ENCODE assay signal across 30 cellular contexts in the genomic region with DNA sequence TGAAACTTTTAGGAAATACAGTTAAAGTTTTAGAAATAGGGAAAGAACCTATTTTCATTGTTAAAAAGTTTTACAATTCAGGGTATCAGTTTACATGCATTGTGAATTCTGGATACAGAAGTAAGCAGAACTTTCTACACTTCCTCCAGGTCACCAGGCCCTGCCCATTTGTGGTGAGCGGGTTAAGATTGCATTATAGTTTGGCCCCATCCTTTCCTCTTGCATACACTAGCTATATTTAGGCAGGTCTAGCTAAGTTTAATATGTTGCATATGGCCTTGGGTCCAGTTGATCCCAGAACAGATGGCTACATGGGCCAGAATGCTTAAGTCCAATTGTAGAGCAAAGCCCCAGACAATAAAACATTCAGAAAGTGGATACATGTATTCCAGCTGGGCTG. TPM values are rescaled to one million over a fixed set of nuclear protein-coding genes. Genes with fewer than 3 reads are reported as not detected.
A peak's percentile ranks its signal among the peaks of the same experiment; 100 is the strongest.
DNase-seq lines count a peak whose midpoint lies in the region; ATAC-seq and TF ChIP-seq lines count a peak whose summit lies in the region.
"Had no signal": no experiment of that assay in that cellular context is flagged by ENCODE, and none has a peak within 500 bp of the region (broad histone marks: within the 10 kb centered on the region; RNA-seq: fewer than 3 reads in every experiment).

No MANE protein-coding gene starts in this region.

- peaks cover 8 to 19% (median 15%) of the 10 kb centered on the region in 7 donors for H3K9me3 Mint-ChIP-seq in CD14-positive monocyte
- H3K9me3 Mint-ChIP-seq: activated B cell treated with CpG ODN at 0.5 μM for 24 hours; natural killer cell treated with Interleukin-12 subunit alpha and Interleukin-12 subunit beta and Interleukin-15 and Interleukin-18, amount 100 ng/mL, for 72 hours had no signal

- intact Hi-C loops in CD14-positive monocyte (cut with micrococcal nuclease): loop anchor here (5.0 kb wide), 2 partner anchors 41 to 54 kb away; no protein-coding TSS in a partner anchor

- peaks cover 0 to 2% (median 0%) of the 10 kb centered on the region in 3 donors for H3K27me3 Mint-ChIP-seq in CD14-positive monocyte (ENCODE audit: low read depth in 3 of 3)
- H3K27me3 Mint-ChIP-seq: activated B cell treated with CpG ODN at 0.5 μM for 24 hours had no signal

- TF ChIP-seq CTCF in CD14-positive monocyte (IDR thresholded peaks at IDR 0.05): no peak

- peak overlapping the region in 6 of 7 donors; percentile 40 to 90 (median 82) for H3K27ac Mint-ChIP-seq in CD14-positive monocyte
- H3K27ac Mint-ChIP-seq: activated B cell treated with CpG ODN at 0.5 μM for 24 hours; brain; natural killer cell treated with Interleukin-12 subunit alpha and Interleukin-12 subunit beta and Interleukin-15 and Interleukin-18, amount 100 ng/mL, for 72 hours had no signal

- peak overlapping the region in 1 of 2 donors; percentile 46 for H3K4me3 Mint-ChIP-seq in CD14-positive monocyte
- H3K4me3 Mint-ChIP-seq: activated B cell treated with CpG ODN at 0.5 μM for 24 hours; brain; natural killer cell treated with Interleukin-12 subunit alpha and Interleukin-12 subunit beta and Interleukin-15 and Interleukin-18, amount 100 ng/mL, for 72 hours had no signal

- H3K36me3 Mint-ChIP-seq in CD14-positive monocyte: peaks cover 0 to 3% of the 10 kb centered on the region in 2 donors

- ATAC-seq in GM18907 (IDR thresholded peaks at IDR 0.05; ENCODE audit: unreplicated experiment) (no peak), HG02970 (IDR thresholded peaks at IDR 0.05; ENCODE audit: low FRiP score, unreplicated experiment) (no peak)
- ATAC-seq: natural killer cell treated with Interleukin-12 subunit alpha and Interleukin-12 subunit beta and Interleukin-15 and Interleukin-18, amount 100 ng/mL, for 72 hours; SK-N-SH treated with all-trans-retinoic acid at 6 μM for 48 hours had no signal

- peak; percentile 52 for DNase-seq in CD14-positive monocyte (ENCODE audit: low spot score)
- DNase-seq in MV-4-11 (lab: John Stamatoyannopoulos, UW): peak; percentile 96
- DNase-seq in SIG-M5 treated with dmso at 0.1 percent for 504 hours (lab: John Stamatoyannopoulos, UW; ENCODE audit: unreplicated experiment): peak; percentile 91
- peak; percentile 10 for DNase-seq in iris pigment epithelial cell (ENCODE audit: low read depth)
- no peak for DNase-seq in ureter (ENCODE audit: low spot score)
- DNase-seq in NCI-H1694 treated with DMSO at 0.1 percent for 48 hours (lab: John Stamatoyannopoulos, UW): no peak
- DNase-seq: activated B cell treated with CpG ODN at 0.5 μM for 24 hours; activated CD4-positive, alpha-beta T cell treated with anti-CD3 and anti-CD28 coated beads, Interleukin-2, amount 50 U/mL, for 1 hour; activated naive CD4-positive, alpha-beta T cell; activated T-cell treated with anti-CD3 and anti-CD28 coated beads, Interleukin-2, amount 50 U/mL, for 48 hours; adrenal gland; COR-L47; DMS53; kidney; MG63; NCI-H1694; NCI-H2171 treated with DMSO at 0.1 percent for 48 hours; stomach; T-helper 9 cell had no signal

- H3K4me1 Mint-ChIP-seq in CD14-positive monocyte: peaks cover 58% of the 10 kb centered on the region

RNA-seq across cellular contexts. Expression of gene VWA3B, which starts 4.8 kb away (rescaled TPM):
- polyA plus RNA-seq in CD14-positive monocyte: not detected
- total RNA-seq in ureter: 1.7 TPM
- total RNA-seq: A673; activated B cell treated with CpG ODN at 0.5 μM for 24 hours; G401; mononuclear cell; natural killer cell treated with Interleukin-12 subunit alpha and Interleukin-12 subunit beta and Interleukin-15 and Interleukin-18, amount 100 ng/mL, for 72 hours; osteocyte; renal cortical epithelial cell had no signal
- polyA plus RNA-seq: BJ had no signal

Comparison
In these comparisons a context has a peak if more than half of its experiments do, and no peak if none do; other contexts are left out.
1. DNase-seq: peak in CD14-positive monocyte (single experiment), MV-4-11 (single experiment), SIG-M5 treated with dmso at 0.1 percent for 504 hours (single experiment) and iris pigment epithelial cell (single experiment); none in ureter (single experiment) and NCI-H1694 treated with DMSO at 0.1 percent for 48 hours (single experiment).